Comparison of ENCODE assay signal across 32 cellular contexts in genomic region chr21:28641731-28642130, GRCh38.
"Had no signal": no experiment of that assay in that cellular context is flagged by ENCODE, and none has a peak within 500 bp of the region (broad histone marks: within the 10 kb centered on the region; RNA-seq: fewer than 3 reads in every experiment).

No MANE protein-coding gene starts in this region.

- H3K4me1 ChIP-seq: Peyer's patch had no signal

- H3K27ac ChIP-seq: Peyer's patch, SJSA1, WERI-Rb-1 had no signal

- H3K9me3 ChIP-seq: Peyer's patch, SJSA1 had no signal

- H3K4me3 ChIP-seq: Peyer's patch, SJSA1 had no signal

- H3K36me3 ChIP-seq: Peyer's patch, SJSA1, WERI-Rb-1 had no signal

- H3K27me3 ChIP-seq: Peyer's patch, SJSA1 had no signal

- DNase-seq: activated CD4-positive, alpha-beta memory T cell treated with anti-CD3 and anti-CD28 coated beads, Interleukin-2, amount 10 ng/mL, durations not matched to agents 7 days and 5 days; activated CD4-positive, alpha-beta T cell treated with anti-CD3 and anti-CD28 coated beads for 1 hour; activated CD4-positive, alpha-beta T cell treated with anti-CD3 and anti-CD28 coated beads for 48 hours; activated CD4-positive, CD25-positive, alpha-beta regulatory T cell; activated CD8-positive, alpha-beta memory T cell treated with anti-CD3 and anti-CD28 coated beads for 24 hours; activated CD8-positive, alpha-beta memory T cell treated with anti-CD3 and anti-CD28 coated beads, Interleukin-2, amount 10 ng/mL, durations not matched to agents 7 days and 5 days; activated CD8-positive, alpha-beta memory T cell treated with anti-CD3 and anti-CD28 coated beads, Interleukin-2, amount 50 U/mL, for 48 hours; activated effector memory CD4-positive, alpha-beta T cell treated with anti-CD3 and anti-CD28 coated beads, Interleukin-2, amount 50 U/mL, for 16 hours; activated naive CD4-positive, alpha-beta T cell; activated naive CD4-positive, alpha-beta T cell treated with anti-CD3 and anti-CD28 coated beads, Interleukin-2, amount 50 U/mL, for 16 hours; activated naive CD8-positive, alpha-beta T cell treated with anti-CD3 and anti-CD28 coated beads for 36 hours; activated T-cell treated with anti-CD3 and anti-CD28 coated beads, Interleukin-2, amount 50 U/mL, for 72 hours; amniotic stem cell; aorta; KG1; NCI-H1048; NCI-H1105 treated with DMSO at 0.1 percent for 48 hours; NCI-H1436; NCI-H1694; NCI-H1930; NCI-H2081 treated with DMSO at 0.1 percent for 48 hours; NCI-H345; NCI-H524 treated with DMSO at 0.1 percent for 48 hours; Peyer's patch; RPMI8226; SHP77 treated with DMSO at 0.1 percent for 48 hours; SW 1271; T-helper 1 cell; T-helper 2 cell; T-helper 9 cell; WERI-Rb-1 had no signal
